ENCODE assay signal across 1 cellular context in the genomic region with DNA sequence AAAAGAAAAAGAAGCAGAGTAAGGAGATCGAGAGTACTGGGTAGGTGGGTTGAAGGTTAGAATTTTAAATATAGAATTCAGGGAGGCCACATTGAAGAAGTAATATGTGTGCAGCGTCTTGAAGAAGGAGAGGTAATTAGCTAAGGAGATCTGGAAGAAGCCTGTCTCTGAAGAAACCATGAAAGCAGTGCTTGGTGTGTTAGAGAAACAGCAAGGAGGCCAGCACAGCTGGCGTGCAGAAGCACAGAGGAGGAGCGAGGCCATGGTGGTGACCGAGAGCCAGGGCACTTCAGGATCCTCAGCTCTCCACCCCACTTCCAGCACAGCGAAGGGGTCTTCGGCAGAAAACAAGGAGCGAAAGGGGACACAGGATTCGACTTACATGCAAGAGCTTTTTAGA.
A peak's percentile ranks its signal among the peaks of the same experiment; 100 is the strongest.
TF ChIP-seq lines count a peak whose summit lies in the region.

No MANE protein-coding gene starts in this region.

TF ChIP-seq in K562, 482 proteins besides CTCF, POLR2A, EP300 and RAD21 (continued from another document and continues in another):
- TF ChIP-seq, protein P1, sequence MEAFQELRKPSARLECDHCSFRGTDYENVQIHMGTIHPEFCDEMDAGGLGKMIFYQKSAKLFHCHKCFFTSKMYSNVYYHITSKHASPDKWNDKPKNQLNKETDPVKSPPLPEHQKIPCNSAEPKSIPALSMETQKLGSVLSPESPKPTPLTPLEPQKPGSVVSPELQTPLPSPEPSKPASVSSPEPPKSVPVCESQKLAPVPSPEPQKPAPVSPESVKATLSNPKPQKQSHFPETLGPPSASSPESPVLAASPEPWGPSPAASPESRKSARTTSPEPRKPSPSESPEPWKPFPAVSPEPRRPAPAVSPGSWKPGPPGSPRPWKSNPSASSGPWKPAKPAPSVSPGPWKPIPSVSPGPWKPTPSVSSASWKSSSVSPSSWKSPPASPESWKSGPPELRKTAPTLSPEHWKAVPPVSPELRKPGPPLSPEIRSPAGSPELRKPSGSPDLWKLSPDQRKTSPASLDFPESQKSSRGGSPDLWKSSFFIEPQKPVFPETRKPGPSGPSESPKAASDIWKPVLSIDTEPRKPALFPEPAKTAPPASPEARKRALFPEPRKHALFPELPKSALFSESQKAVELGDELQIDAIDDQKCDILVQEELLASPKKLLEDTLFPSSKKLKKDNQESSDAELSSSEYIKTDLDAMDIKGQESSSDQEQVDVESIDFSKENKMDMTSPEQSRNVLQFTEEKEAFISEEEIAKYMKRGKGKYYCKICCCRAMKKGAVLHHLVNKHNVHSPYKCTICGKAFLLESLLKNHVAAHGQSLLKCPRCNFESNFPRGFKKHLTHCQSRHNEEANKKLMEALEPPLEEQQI (IDR thresholded peaks at IDR 0.05): no peak
- TF ChIP-seq KDM1A (IDR thresholded peaks at IDR 0.05) (no peak), OTX1 (CRISPR knock-in tag; IDR thresholded peaks at IDR 0.05) (0 out of 2 replicates have a peak, but pooled peaks have one; percentile 14), ELF4 (CRISPR knock-in tag; IDR thresholded peaks at IDR 0.05) (0 out of 2 replicates have a peak, but pooled peaks have one; percentile 74), TEAD2 (tag; IDR thresholded peaks at IDR 0.05) (no peak), ASH1L (IDR thresholded peaks at IDR 0.05; ENCODE audit: borderline replicate concordance, low read depth, partially characterized antibody) (no peak), ZNF696 (CRISPR knock-in tag; conservative IDR thresholded peaks at IDR 0.05) (no peak), MYC (IDR thresholded peaks at IDR 0.05; ENCODE audit: low read depth, low read length) (no peak), MYC (CRISPR knock-in tag; IDR thresholded peaks at IDR 0.05; ENCODE audit: borderline replicate concordance, low read depth) (no peak), SMARCA4 (IDR thresholded peaks at IDR 0.05) (0 out of 2 replicates have a peak, but pooled peaks have one; percentile 19), NFIC (IDR thresholded peaks at IDR 0.05) (no peak), PCBP2 (IDR thresholded peaks at IDR 0.05; ENCODE audit: low read depth, low read length, poor library complexity, severe bottlenecking) (no peak), ZNF134 (CRISPR knock-in tag; conservative IDR thresholded peaks at IDR 0.05) (no peak), SMARCE1 (IDR thresholded peaks at IDR 0.05) (no peak), EHMT2 (IDR thresholded peaks at IDR 0.05) (no peak), ZFX (CRISPR knock-in tag; IDR thresholded peaks at IDR 0.05) (no peak), NCOA6 (IDR thresholded peaks at IDR 0.05) (no peak), RNF2 (IDR thresholded peaks at IDR 0.05) (no peak), SIRT6 (IDR thresholded peaks at IDR 0.05; ENCODE audit: low read depth, low read length) (no peak), YY1 (IDR thresholded peaks at IDR 0.05; ENCODE audit: borderline replicate concordance in 1 of 3, control insufficient read depth in 1 of 3, extremely low read depth in 1 of 3, insufficient read depth in 3 of 3, insufficient read length in 1 of 3, insufficient replicate concordance in 2 of 3, low read depth in 1 of 3, low read length in 2 of 3) (peak in 1 of 3 experiments; percentile 58), RB1 (IDR thresholded peaks at IDR 0.05; ENCODE audit: low read depth) (0 out of 2 replicates have a peak, but pooled peaks have one; percentile 36), BRD4 (IDR thresholded peaks at IDR 0.05) (0 out of 2 replicates have a peak, but pooled peaks have one; percentile 18), DPF2 (IDR thresholded peaks at IDR 0.05) (0 out of 2 replicates have a peak, but pooled peaks have one; percentile 5), PURB (CRISPR knock-in tag; IDR thresholded peaks at IDR 0.05; ENCODE audit: low read depth) (no peak), ZSCAN32 (CRISPR knock-in tag; IDR thresholded peaks at IDR 0.05) (peak; percentile 46), ZNF76 (CRISPR knock-in tag; IDR thresholded peaks at IDR 0.05; ENCODE audit: borderline replicate concordance) (no peak), ELF2 (CRISPR knock-in tag; IDR thresholded peaks at IDR 0.05) (0 out of 2 replicates have a peak, but pooled peaks have one; percentile 31), RBM15 (IDR thresholded peaks at IDR 0.05; ENCODE audit: insufficient read depth, low read length) (no peak), ZNF140 (CRISPR knock-in tag; IDR thresholded peaks at IDR 0.05) (no peak), ZNF124 (CRISPR knock-in tag; IDR thresholded peaks at IDR 0.05) (no peak), TCFL5 (CRISPR knock-in tag; conservative IDR thresholded peaks at IDR 0.05) (no peak), POLR2AphosphoS5 (IDR thresholded peaks at IDR 0.05; ENCODE audit: control insufficient read depth, insufficient read depth, low read depth, low read length) (no peak), ESRRB (CRISPR knock-in tag; IDR thresholded peaks at IDR 0.05; ENCODE audit: borderline replicate concordance) (no peak), NFE2 (IDR thresholded peaks at IDR 0.05; ENCODE audit: low read depth) (no peak), ZNF830 (CRISPR knock-in tag; IDR thresholded peaks at IDR 0.05) (no peak), MCM2 (IDR thresholded peaks at IDR 0.05; ENCODE audit: low read depth) (no peak), MBD2 (IDR thresholded peaks at IDR 0.05; ENCODE audit: borderline replicate concordance, low read depth) (no peak), CCAR2 (IDR thresholded peaks at IDR 0.05; ENCODE audit: low read depth, low read length) (no peak)
- TF ChIP-seq, protein P2, sequence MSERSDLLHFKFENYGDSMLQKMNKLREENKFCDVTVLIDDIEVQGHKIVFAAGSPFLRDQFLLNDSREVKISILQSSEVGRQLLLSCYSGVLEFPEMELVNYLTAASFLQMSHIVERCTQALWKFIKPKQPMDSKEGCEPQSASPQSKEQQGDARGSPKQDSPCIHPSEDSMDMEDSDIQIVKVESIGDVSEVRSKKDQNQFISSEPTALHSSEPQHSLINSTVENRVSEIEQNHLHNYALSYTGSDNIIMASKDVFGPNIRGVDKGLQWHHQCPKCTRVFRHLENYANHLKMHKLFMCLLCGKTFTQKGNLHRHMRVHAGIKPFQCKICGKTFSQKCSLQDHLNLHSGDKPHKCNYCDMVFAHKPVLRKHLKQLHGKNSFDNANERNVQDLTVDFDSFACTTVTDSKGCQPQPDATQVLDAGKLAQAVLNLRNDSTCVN (CRISPR knock-in tag; IDR thresholded peaks at IDR 0.05): 0 out of 2 replicates have a peak, but pooled peaks have one; percentile 61
- TF ChIP-seq, protein P3, sequence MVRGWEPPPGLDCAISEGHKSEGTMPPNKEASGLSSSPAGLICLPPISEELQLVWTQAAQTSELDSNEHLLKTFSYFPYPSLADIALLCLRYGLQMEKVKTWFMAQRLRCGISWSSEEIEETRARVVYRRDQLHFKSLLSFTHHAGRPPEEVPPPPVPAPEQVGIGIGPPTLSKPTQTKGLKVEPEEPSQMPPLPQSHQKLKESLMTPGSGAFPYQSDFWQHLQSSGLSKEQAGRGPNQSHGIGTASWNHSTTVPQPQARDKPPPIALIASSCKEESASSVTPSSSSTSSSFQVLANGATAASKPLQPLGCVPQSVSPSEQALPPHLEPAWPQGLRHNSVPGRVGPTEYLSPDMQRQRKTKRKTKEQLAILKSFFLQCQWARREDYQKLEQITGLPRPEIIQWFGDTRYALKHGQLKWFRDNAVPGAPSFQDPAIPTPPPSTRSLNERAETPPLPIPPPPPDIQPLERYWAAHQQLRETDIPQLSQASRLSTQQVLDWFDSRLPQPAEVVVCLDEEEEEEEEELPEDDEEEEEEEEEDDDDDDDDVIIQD (CRISPR knock-in tag; IDR thresholded peaks at IDR 0.05): no peak
- TF ChIP-seq, protein P4, sequence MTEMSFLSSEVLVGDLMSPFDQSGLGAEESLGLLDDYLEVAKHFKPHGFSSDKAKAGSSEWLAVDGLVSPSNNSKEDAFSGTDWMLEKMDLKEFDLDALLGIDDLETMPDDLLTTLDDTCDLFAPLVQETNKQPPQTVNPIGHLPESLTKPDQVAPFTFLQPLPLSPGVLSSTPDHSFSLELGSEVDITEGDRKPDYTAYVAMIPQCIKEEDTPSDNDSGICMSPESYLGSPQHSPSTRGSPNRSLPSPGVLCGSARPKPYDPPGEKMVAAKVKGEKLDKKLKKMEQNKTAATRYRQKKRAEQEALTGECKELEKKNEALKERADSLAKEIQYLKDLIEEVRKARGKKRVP (CRISPR knock-in tag; IDR thresholded peaks at IDR 0.05): peak; percentile 72
- TF ChIP-seq, protein P5, sequence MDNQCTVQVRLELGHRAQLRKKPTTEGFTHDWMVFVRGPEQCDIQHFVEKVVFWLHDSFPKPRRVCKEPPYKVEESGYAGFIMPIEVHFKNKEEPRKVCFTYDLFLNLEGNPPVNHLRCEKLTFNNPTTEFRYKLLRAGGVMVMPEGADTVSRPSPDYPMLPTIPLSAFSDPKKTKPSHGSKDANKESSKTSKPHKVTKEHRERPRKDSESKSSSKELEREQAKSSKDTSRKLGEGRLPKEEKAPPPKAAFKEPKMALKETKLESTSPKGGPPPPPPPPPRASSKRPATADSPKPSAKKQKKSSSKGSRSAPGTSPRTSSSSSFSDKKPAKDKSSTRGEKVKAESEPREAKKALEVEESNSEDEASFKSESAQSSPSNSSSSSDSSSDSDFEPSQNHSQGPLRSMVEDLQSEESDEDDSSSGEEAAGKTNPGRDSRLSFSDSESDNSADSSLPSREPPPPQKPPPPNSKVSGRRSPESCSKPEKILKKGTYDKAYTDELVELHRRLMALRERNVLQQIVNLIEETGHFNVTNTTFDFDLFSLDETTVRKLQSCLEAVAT (IDR thresholded peaks at IDR 0.05): peak in 1 of 2 experiments; percentile 9; a peak in 1 of 4 replicates
- TF ChIP-seq, protein P6, sequence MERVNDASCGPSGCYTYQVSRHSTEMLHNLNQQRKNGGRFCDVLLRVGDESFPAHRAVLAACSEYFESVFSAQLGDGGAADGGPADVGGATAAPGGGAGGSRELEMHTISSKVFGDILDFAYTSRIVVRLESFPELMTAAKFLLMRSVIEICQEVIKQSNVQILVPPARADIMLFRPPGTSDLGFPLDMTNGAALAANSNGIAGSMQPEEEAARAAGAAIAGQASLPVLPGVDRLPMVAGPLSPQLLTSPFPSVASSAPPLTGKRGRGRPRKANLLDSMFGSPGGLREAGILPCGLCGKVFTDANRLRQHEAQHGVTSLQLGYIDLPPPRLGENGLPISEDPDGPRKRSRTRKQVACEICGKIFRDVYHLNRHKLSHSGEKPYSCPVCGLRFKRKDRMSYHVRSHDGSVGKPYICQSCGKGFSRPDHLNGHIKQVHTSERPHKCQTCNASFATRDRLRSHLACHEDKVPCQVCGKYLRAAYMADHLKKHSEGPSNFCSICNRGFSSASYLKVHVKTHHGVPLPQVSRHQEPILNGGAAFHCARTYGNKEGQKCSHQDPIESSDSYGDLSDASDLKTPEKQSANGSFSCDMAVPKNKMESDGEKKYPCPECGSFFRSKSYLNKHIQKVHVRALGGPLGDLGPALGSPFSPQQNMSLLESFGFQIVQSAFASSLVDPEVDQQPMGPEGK (CRISPR knock-in tag; IDR thresholded peaks at IDR 0.05; ENCODE audit: borderline replicate concordance): no peak
- TF ChIP-seq, protein P7, sequence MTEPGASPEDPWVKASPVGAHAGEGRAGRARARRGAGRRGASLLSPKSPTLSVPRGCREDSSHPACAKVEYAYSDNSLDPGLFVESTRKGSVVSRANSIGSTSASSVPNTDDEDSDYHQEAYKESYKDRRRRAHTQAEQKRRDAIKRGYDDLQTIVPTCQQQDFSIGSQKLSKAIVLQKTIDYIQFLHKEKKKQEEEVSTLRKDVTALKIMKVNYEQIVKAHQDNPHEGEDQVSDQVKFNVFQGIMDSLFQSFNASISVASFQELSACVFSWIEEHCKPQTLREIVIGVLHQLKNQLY (CRISPR knock-in tag; conservative IDR thresholded peaks at IDR 0.05): peak in 1 of 2 experiments; percentile 37; a peak in 1 of 4 replicates
- TF ChIP-seq, protein P8, sequence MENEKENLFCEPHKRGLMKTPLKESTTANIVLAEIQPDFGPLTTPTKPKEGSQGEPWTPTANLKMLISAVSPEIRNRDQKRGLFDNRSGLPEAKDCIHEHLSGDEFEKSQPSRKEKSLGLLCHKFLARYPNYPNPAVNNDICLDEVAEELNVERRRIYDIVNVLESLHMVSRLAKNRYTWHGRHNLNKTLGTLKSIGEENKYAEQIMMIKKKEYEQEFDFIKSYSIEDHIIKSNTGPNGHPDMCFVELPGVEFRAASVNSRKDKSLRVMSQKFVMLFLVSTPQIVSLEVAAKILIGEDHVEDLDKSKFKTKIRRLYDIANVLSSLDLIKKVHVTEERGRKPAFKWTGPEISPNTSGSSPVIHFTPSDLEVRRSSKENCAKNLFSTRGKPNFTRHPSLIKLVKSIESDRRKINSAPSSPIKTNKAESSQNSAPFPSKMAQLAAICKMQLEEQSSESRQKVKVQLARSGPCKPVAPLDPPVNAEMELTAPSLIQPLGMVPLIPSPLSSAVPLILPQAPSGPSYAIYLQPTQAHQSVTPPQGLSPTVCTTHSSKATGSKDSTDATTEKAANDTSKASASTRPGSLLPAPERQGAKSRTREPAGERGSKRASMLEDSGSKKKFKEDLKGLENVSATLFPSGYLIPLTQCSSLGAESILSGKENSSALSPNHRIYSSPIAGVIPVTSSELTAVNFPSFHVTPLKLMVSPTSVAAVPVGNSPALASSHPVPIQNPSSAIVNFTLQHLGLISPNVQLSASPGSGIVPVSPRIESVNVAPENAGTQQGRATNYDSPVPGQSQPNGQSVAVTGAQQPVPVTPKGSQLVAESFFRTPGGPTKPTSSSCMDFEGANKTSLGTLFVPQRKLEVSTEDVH (IDR thresholded peaks at IDR 0.05; ENCODE audit: low read depth, partially characterized antibody): peak; percentile 22
- TF ChIP-seq, protein P9, sequence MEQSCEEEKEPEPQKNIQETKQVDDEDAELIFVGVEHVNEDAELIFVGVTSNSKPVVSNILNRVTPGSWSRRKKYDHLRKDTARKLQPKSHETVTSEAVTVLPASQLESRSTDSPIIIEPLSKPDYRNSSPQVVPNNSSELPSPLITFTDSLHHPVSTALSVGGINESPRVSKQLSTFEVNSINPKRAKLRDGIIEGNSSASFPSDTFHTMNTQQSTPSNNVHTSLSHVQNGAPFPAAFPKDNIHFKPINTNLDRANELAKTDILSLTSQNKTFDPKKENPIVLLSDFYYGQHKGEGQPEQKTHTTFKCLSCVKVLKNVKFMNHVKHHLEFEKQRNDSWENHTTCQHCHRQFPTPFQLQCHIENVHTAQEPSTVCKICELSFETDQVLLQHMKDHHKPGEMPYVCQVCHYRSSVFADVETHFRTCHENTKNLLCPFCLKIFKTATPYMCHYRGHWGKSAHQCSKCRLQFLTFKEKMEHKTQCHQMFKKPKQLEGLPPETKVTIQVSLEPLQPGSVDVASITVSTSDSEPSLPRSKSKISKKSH (CRISPR knock-in tag; IDR thresholded peaks at IDR 0.05): no peak
- TF ChIP-seq, protein P10, sequence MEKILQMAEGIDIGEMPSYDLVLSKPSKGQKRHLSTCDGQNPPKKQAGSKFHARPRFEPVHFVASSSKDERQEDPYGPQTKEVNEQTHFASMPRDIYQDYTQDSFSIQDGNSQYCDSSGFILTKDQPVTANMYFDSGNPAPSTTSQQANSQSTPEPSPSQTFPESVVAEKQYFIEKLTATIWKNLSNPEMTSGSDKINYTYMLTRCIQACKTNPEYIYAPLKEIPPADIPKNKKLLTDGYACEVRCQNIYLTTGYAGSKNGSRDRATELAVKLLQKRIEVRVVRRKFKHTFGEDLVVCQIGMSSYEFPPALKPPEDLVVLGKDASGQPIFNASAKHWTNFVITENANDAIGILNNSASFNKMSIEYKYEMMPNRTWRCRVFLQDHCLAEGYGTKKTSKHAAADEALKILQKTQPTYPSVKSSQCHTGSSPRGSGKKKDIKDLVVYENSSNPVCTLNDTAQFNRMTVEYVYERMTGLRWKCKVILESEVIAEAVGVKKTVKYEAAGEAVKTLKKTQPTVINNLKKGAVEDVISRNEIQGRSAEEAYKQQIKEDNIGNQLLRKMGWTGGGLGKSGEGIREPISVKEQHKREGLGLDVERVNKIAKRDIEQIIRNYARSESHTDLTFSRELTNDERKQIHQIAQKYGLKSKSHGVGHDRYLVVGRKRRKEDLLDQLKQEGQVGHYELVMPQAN (IDR thresholded peaks at IDR 0.05; ENCODE audit: borderline replicate concordance): peak; percentile 72
